9 cellular contexts compared by ENCODE assay signal in genomic region chr6:166167801-166168615, GRCh38. TPM values are rescaled to one million over a fixed set of nuclear protein-coding genes. Genes with fewer than 3 reads are reported as not detected.
DNase-seq lines count a peak whose midpoint lies in the region; ATAC-seq and TF ChIP-seq lines count a peak whose summit lies in the region.
"Had no signal": no experiment of that assay in that cellular context is flagged by ENCODE, and none has a peak within 500 bp of the region (broad histone marks: within the 10 kb centered on the region; RNA-seq: fewer than 3 reads in every experiment).

TBXT (minus strand) TSS chr6:166167851; CDS start chr6:166167591, 260 bp downstream.

- peaks cover 2% of the 10 kb centered on the region; the same call in 1 of the 2 replicates for H3K4me1 ChIP-seq in BE2C
- H3K4me1 ChIP-seq in mesenchymal stem cell (ENCODE audit: control insufficient read depth, insufficient read depth, low read depth, low read length): peaks cover 23% of the 10 kb centered on the region

- no peak within 1 kb of the TSS for H3K27ac Mint-ChIP-seq in activated CD4-positive, alpha-beta memory T cell treated with anti-CD3 and anti-CD28 coated beads, Interleukin-2, amount 10 ng/mL, durations not matched to agents 7 days and 5 days

- H3K4me2 ChIP-seq in mesenchymal stem cell (ENCODE audit: low read length, poor library complexity, severe bottlenecking): peak within 1 kb of the TSS; percentile 40

- H3K18ac ChIP-seq in mesenchymal stem cell (ENCODE audit: low read depth in 1 of 2, low read length in 2 of 2): no peak within 1 kb of the TSS

- H3K9me3 Mint-ChIP-seq in activated CD4-positive, alpha-beta memory T cell treated with anti-CD3 and anti-CD28 coated beads, Interleukin-2, amount 10 ng/mL, durations not matched to agents 7 days and 5 days: no peaks in the 10 kb centered on the region

- peaks cover 6% of the 10 kb centered on the region for H3K4me1 Mint-ChIP-seq in activated CD4-positive, alpha-beta memory T cell treated with anti-CD3 and anti-CD28 coated beads, Interleukin-2, amount 10 ng/mL, durations not matched to agents 7 days and 5 days

- ATAC-seq in GM18868 (IDR thresholded peaks at IDR 0.05; ENCODE audit: unreplicated experiment) (peak; percentile 82), HG02870 (IDR thresholded peaks at IDR 0.05; ENCODE audit: unreplicated experiment) (no peak)

- POLR2A ChIA-PET in activated CD4-positive, alpha-beta memory T cell treated with anti-CD3 and anti-CD28 coated beads, Interleukin-2, amount 10 ng/mL, durations not matched to agents 7 days and 5 days (lab: Charles Lee): no interaction called here

- under 1% methylated on average over 70 of the region's 79 CpGs for WGBS in mesenchymal stem cell

- H2BK5ac ChIP-seq in mesenchymal stem cell (ENCODE audit: low read depth, low read length, poor library complexity, severe bottlenecking): no peak within 1 kb of the TSS

- H3K9me3 ChIP-seq in BE2C (no peaks in the 10 kb centered on the region), mesenchymal stem cell (ENCODE audit: control insufficient read depth, low read length) (no peaks in the 10 kb centered on the region)

- H3K14ac ChIP-seq in mesenchymal stem cell (ENCODE audit: low read length in 2 of 2): no peak within 1 kb of the TSS

- peaks cover 36% of the 10 kb centered on the region for H3K27me3 ChIP-seq in BE2C
- peaks cover 84 to 95% of the 10 kb centered on the region in 2 experiments for H3K27me3 ChIP-seq in mesenchymal stem cell (ENCODE audit: control insufficient read depth in 1 of 2, insufficient read depth in 1 of 2, low read length in 2 of 2)

- H3K36me3 Mint-ChIP-seq in activated CD4-positive, alpha-beta memory T cell treated with anti-CD3 and anti-CD28 coated beads, Interleukin-2, amount 10 ng/mL, durations not matched to agents 7 days and 5 days (ENCODE audit: low read depth): no peaks in the 10 kb centered on the region

- H3K36me3 ChIP-seq in BE2C (no peaks in the 10 kb centered on the region), mesenchymal stem cell (ENCODE audit: control insufficient read depth in 1 of 2, insufficient read depth in 2 of 2, low read depth in 1 of 2, low read length in 2 of 2) (no peaks in the 10 kb centered on the region)

- H3K9ac ChIP-seq in mesenchymal stem cell (ENCODE audit: low read length): no peak within 1 kb of the TSS

- H3K4me3 Mint-ChIP-seq in activated CD4-positive, alpha-beta memory T cell treated with anti-CD3 and anti-CD28 coated beads, Interleukin-2, amount 10 ng/mL, durations not matched to agents 7 days and 5 days: peak within 1 kb of the TSS; percentile 41

- peak within 1 kb of the TSS; percentile 15 for H4K91ac ChIP-seq in mesenchymal stem cell (ENCODE audit: low read length)

- CTCF ChIA-PET in activated CD4-positive, alpha-beta memory T cell treated with anti-CD3 and anti-CD28 coated beads, Interleukin-2, amount 10 ng/mL, durations not matched to agents 7 days and 5 days (lab: Charles Lee): no interaction called here

- H3K4me3 ChIP-seq in BE2C (ENCODE audit: low read depth, low read length) (peak within 1 kb of the TSS; percentile 58), mesenchymal stem cell (ENCODE audit: insufficient read depth in 1 of 2, low read depth in 1 of 2, low read length in 2 of 2) (peak within 1 kb of the TSS; percentile 5 to 33)

- H2AFZ ChIP-seq in mesenchymal stem cell (ENCODE audit: low read depth, low read length): no peak within 1 kb of the TSS

- no peak within 1 kb of the TSS for H4K8ac ChIP-seq in mesenchymal stem cell (ENCODE audit: low read length)

- no peak for TF ChIP-seq CTCF in BE2C (IDR thresholded peaks at IDR 0.05; ENCODE audit: low read depth, low read length)

- DNase-seq in BE2C (peak; percentile 38), mesenchymal stem cell (no peak), medulla oblongata (ENCODE audit: extremely low spot score) (no peak), T-helper 9 cell (no peak)
- no peak for DNase-seq in activated CD4-positive, alpha-beta memory T cell treated with anti-CD3 and anti-CD28 coated beads, Interleukin-2, amount 10 ng/mL, durations not matched to agents 7 days and 5 days
- no peak for DNase-seq in stimulated activated naive CD4-positive, alpha-beta T cell treated with Interleukin-2 at 50 U/mL for 16 hours (lab: John Stamatoyannopoulos, UW)

- H2BK12ac ChIP-seq in mesenchymal stem cell (ENCODE audit: low read length in 2 of 2): no peak within 1 kb of the TSS

- H3K4ac ChIP-seq in mesenchymal stem cell (ENCODE audit: low read depth in 1 of 2, low read length in 2 of 2): no peak within 1 kb of the TSS

- H2BK15ac ChIP-seq in mesenchymal stem cell (ENCODE audit: low read depth, poor library complexity, severe bottlenecking): no peak within 1 kb of the TSS

- no peak within 1 kb of the TSS for H3K23ac ChIP-seq in mesenchymal stem cell (ENCODE audit: low read length in 2 of 2)

- H2AK5ac ChIP-seq in mesenchymal stem cell (ENCODE audit: low read length, severe bottlenecking): no peak within 1 kb of the TSS

- H2BK120ac ChIP-seq in mesenchymal stem cell (ENCODE audit: low read depth, low read length): no peak within 1 kb of the TSS

- H3K27ac ChIP-seq in mesenchymal stem cell (ENCODE audit: low read length, poor library complexity, severe bottlenecking): no peak within 1 kb of the TSS

- H3K27me3 Mint-ChIP-seq in activated CD4-positive, alpha-beta memory T cell treated with anti-CD3 and anti-CD28 coated beads, Interleukin-2, amount 10 ng/mL, durations not matched to agents 7 days and 5 days: peaks cover 63% of the 10 kb centered on the region

- H3K79me1 ChIP-seq in mesenchymal stem cell (replicated peaks; ENCODE audit: low read length, poor library complexity, severe bottlenecking): no peaks in the 10 kb centered on the region

RNA-seq across cellular contexts. Expression of gene TBXT, which starts in this region (rescaled TPM):
- polyA plus RNA-seq in BE2C (2012; ENCODE audit: insufficient read depth, insufficient read length, low read depth): 0.60 TPM
- not detected for total RNA-seq in activated CD4-positive, alpha-beta memory T cell treated with anti-CD3 and anti-CD28 coated beads, Interleukin-2, amount 10 ng/mL, durations not matched to agents 7 days and 5 days
- polyA plus RNA-seq in mesenchymal stem cell (2013, experiment 1 of 2): not detected
- polyA plus RNA-seq in mesenchymal stem cell (2013, experiment 2 of 2): not detected
- total RNA-seq: glomerular endothelial cell had no signal
